17 cellular contexts compared by ENCODE assay signal in genomic region chr2:21362101-21362500, GRCh38.
DNase-seq lines count a peak whose midpoint lies in the region; ATAC-seq and TF ChIP-seq lines count a peak whose summit lies in the region.
"Had no signal": no experiment of that assay in that cellular context is flagged by ENCODE, and none has a peak within 500 bp of the region (broad histone marks: within the 10 kb centered on the region; RNA-seq: fewer than 3 reads in every experiment).

No MANE protein-coding gene starts in this region.

- intact Hi-C loops in mammary epithelial cell (cut with micrococcal nuclease) = no loop called here

- CTCF ChIA-PET in mammary epithelial cell (lab: Charles Lee; ENCODE audit: low non-redundant PET) = interaction anchor here (0.5 kb wide), 1 partner anchor 551 kb away, joined by 3 read pairs; no protein-coding TSS in a partner anchor

- TF ChIP-seq CTCF in GM23338 (conservative IDR thresholded peaks at IDR 0.05; ENCODE audit: low read depth in 2 of 2) (no peak), mammary epithelial cell (conservative IDR thresholded peaks at IDR 0.05 in 1 of 2, IDR thresholded peaks at IDR 0.05 in 1 of 2; ENCODE audit: extremely low read depth in 1 of 2, insufficient read depth in 1 of 2, low read depth in 1 of 2, low read length in 2 of 2) (no peak), foreskin keratinocyte (conservative IDR thresholded peaks at IDR 0.05) (no peak)

- H3K27ac Mint-ChIP-seq in GM23338 = no peak overlapping the region
- H3K27ac Mint-ChIP-seq: CD8-positive, alpha-beta memory T cell; HFFc6 had no signal

- H3K9ac ChIP-seq in mammary epithelial cell (ENCODE audit: insufficient read depth, low read length) = no peak overlapping the region
- H3K9ac ChIP-seq: BLaER1 had no signal

- H3K4me3 ChIP-seq in GM23338 = no peak overlapping the region
- H3K4me3 ChIP-seq in mammary epithelial cell (replicated peaks in 1 of 3; ENCODE audit: insufficient read depth in 1 of 3, low read depth in 2 of 3, low read length in 3 of 3) = no peak overlapping the region
- H3K4me3 ChIP-seq: BLaER1 had no signal

- no peaks in the 10 kb centered on the region for H3K9me2 ChIP-seq in GM23338 (ENCODE audit: insufficient read depth)

- H3K4me3 Mint-ChIP-seq in GM23338 = no peak overlapping the region
- H3K4me3 Mint-ChIP-seq: CD8-positive, alpha-beta memory T cell; HFFc6 had no signal

- in situ Hi-C loops in mammary epithelial cell (cut with MboI; ENCODE audit: low sequenced_read_pairs in 2 of 2) = no loop called here

- H3K79me2 ChIP-seq in GM23338 (replicated peaks; ENCODE audit: insufficient read depth) = no peaks in the 10 kb centered on the region
- H3K79me2 ChIP-seq in mammary epithelial cell (ENCODE audit: insufficient read depth, low read length) = no peaks in the 10 kb centered on the region

- DNase-seq in DMS153 (lab: John Stamatoyannopoulos, UW) (peak; percentile 9), DMS153 treated with DMSO at 0.1 percent for 48 hours (lab: John Stamatoyannopoulos, UW; ENCODE audit: unreplicated experiment) (no peak), GM23338 (ENCODE audit: low spot score) (no peak), mammary epithelial cell (peak; percentile 57), foreskin keratinocyte (peak in 1 of 2 donors; percentile 20), islet precursor cell (no peak)
- DNase-seq in activated naive CD4-positive, alpha-beta T cell (lab: John Stamatoyannopoulos, UW) = no peak
- DNase-seq: AML-193; Caco-2; CD8-positive, alpha-beta memory T cell; GF-D8; GOT3; HCEC 1CT; HFFc6 had no signal

- H3F3A ChIP-seq in GM23338 (replicated peaks; ENCODE audit: low read depth) = no peaks in the 10 kb centered on the region

- H2AFZ ChIP-seq in GM23338 (peak overlapping the region; percentile 5; the same call in 1 of the 2 replicates), mammary epithelial cell (ENCODE audit: low read depth, low read length) (peak overlapping the region; percentile 78)

- H3K36me3 Mint-ChIP-seq in GM23338 (ENCODE audit: low read depth) = peaks cover 4% of the 10 kb centered on the region; the same call in 2 of the 3 replicates
- H3K36me3 Mint-ChIP-seq: CD8-positive, alpha-beta memory T cell had no signal

- peaks cover 3% of the 10 kb centered on the region; the same call in 2 of the 3 replicates for H3K4me1 Mint-ChIP-seq in GM23338
- H3K4me1 Mint-ChIP-seq: CD8-positive, alpha-beta memory T cell had no signal

- H3K27me3 ChIP-seq in GM23338 (ENCODE audit: insufficient read depth) (no peaks in the 10 kb centered on the region), mammary epithelial cell (ENCODE audit: insufficient read depth, low read length) (no peaks in the 10 kb centered on the region), foreskin keratinocyte (no peaks in the 10 kb centered on the region)
- H3K27me3 ChIP-seq: BLaER1 had no signal

- H3K36me3 ChIP-seq in GM23338 (ENCODE audit: insufficient read depth) (no peaks in the 10 kb centered on the region), mammary epithelial cell (ENCODE audit: insufficient read depth, low read length) (no peaks in the 10 kb centered on the region)
- H3K36me3 ChIP-seq: BLaER1 had no signal

- BruUV-seq in mammary epithelial cell (replicated peaks; lab: Mats Ljungman, UMichigan) = no TSS peak

- H3K27ac ChIP-seq in GM23338 (ENCODE audit: low read depth) (no peak overlapping the region), mammary epithelial cell (ENCODE audit: insufficient read depth, low read depth, low read length) (peak overlapping the region; percentile 32), foreskin keratinocyte (no peak overlapping the region)
- H3K27ac ChIP-seq: 22Rv1, BLaER1 had no signal

- peaks cover 10% of the 10 kb centered on the region; the same call in 2 of the 3 replicates for H3K9me3 Mint-ChIP-seq in GM23338

- H3K4me1 ChIP-seq in GM23338 (ENCODE audit: insufficient read depth) (no peaks in the 10 kb centered on the region), mammary epithelial cell (ENCODE audit: insufficient read depth, low read length) (peaks cover 31% of the 10 kb centered on the region), foreskin keratinocyte (peaks cover 17% of the 10 kb centered on the region)
- H3K4me1 ChIP-seq: BLaER1 had no signal

- H3K27me3 Mint-ChIP-seq in GM23338 (ENCODE audit: insufficient read depth, low read depth, poor library complexity) = peaks cover 1% of the 10 kb centered on the region
- H3K27me3 Mint-ChIP-seq: CD8-positive, alpha-beta memory T cell had no signal

- dilution Hi-C loops in mammary epithelial cell (cut with HindIII; ENCODE audit: low sequenced_read_pairs) = no loop called here

- no peak for ATAC-seq in GM23338
- ATAC-seq in foreskin keratinocyte = peak; percentile 87
- ATAC-seq in GM19351 (IDR thresholded peaks at IDR 0.05; ENCODE audit: unreplicated experiment) = no peak

- H3K4me2 ChIP-seq in GM23338 = no peak overlapping the region
- peak overlapping the region; percentile 84 for H3K4me2 ChIP-seq in mammary epithelial cell (ENCODE audit: insufficient read depth, low read depth, low read length)
- H3K4me2 ChIP-seq: BLaER1 had no signal

- 0% methylated on average over 5 of the region's 5 CpGs for WGBS in mammary epithelial cell (ENCODE audit: low coverage, missing lambda C conversion rate)

- no peaks in the 10 kb centered on the region for H4K20me1 ChIP-seq in GM23338 (replicated peaks; ENCODE audit: insufficient read depth)
- H4K20me1 ChIP-seq in mammary epithelial cell (ENCODE audit: insufficient read depth, low read length) = no peaks in the 10 kb centered on the region
- H4K20me1 ChIP-seq: BLaER1 had no signal

- no peaks in the 10 kb centered on the region for H3K9me3 ChIP-seq in mammary epithelial cell (replicated peaks; ENCODE audit: insufficient read depth, low read length)
- H3K9me3 ChIP-seq: Caco-2 had no signal

TF ChIP-seq in GM23338, 12 proteins besides CTCF, POLR2A, EP300 and RAD21:
- TF ChIP-seq REST (IDR thresholded peaks at IDR 0.05; ENCODE audit: unreplicated experiment) (no peak), EZH2 (IDR thresholded peaks at IDR 0.05; ENCODE audit: low read depth, unreplicated experiment) (no peak), NANOG (IDR thresholded peaks at IDR 0.05; ENCODE audit: borderline replicate concordance) (no peak), POLR2AphosphoS5 (IDR thresholded peaks at IDR 0.05; ENCODE audit: low read depth) (no peak), CREB1 (CRISPR knock-in tag; IDR thresholded peaks at IDR 0.05; ENCODE audit: low read depth) (no peak), ZNF114 (CRISPR knock-in tag; IDR thresholded peaks at IDR 0.05) (no peak), JUNB (IDR thresholded peaks at IDR 0.05; ENCODE audit: unreplicated experiment) (no peak)

Comparison
In these comparisons a context has a peak if more than half of its experiments do, and no peak if none do; other contexts are left out.
1. DNase-seq: peak in DMS153 (single experiment) and mammary epithelial cell (single experiment); none in DMS153 treated with DMSO at 0.1 percent for 48 hours (single experiment), GM23338 (single experiment), islet precursor cell (single experiment) and activated naive CD4-positive, alpha-beta T cell (0 of 4).